Comparison of ENCODE assay signal across 13 cellular contexts in the genomic region with DNA sequence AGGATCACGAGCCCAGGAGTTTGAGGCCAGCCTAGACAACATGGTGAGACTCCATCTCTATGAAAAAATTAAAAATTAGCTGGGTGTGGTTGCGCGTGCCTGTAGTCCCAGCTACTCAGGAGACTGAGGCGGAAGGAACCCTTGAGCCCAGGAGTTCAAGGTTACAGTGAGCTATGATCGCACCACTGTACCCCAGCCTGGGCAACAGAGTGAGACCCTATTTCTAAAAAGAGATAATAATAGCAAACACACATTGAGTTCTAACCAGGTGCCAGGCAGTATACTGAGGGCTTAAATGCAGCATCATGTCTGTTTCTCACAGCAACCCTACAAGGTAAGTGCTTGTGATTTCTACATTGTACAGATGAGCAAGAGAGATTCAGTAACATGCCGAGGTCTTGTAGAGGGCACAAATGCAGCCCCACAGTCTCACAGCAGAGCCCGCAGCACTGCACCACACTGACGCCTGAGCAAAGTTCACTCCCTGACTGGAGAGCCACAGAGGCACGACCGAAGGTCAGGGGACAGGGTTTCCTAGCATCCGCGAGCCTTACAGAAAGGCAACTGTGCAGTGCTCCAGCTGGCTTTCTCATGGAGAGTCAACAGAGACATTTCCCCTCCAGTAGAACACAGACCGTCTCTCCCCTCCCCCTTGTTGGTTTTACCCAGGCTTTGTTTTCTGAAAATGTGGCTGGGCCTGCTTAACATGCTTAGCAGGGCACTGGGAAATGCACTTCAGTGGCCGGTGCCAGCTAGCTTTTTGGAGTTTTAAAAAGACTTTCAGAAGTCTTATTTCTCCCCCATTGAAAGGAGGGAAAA. TPM values are rescaled to one million over a fixed set of nuclear protein-coding genes. Genes with fewer than 3 reads are reported as not detected.
DNase-seq lines count a peak whose midpoint lies in the region; ATAC-seq and TF ChIP-seq lines count a peak whose summit lies in the region.
"Had no signal": no experiment of that assay in that cellular context is flagged by ENCODE, and none has a peak within 500 bp of the region (broad histone marks: within the 10 kb centered on the region; RNA-seq: fewer than 3 reads in every experiment).

No MANE protein-coding gene starts in this region.

- H3K14ac ChIP-seq in neuronal stem cell (ENCODE audit: low read length): no peak overlapping the region

- no peaks in the 10 kb centered on the region for H4K20me1 ChIP-seq in hepatocyte (ENCODE audit: insufficient read depth, poor library complexity, severe bottlenecking)

- H3K18ac ChIP-seq in neuronal stem cell (ENCODE audit: low read length): no peak overlapping the region

- 60% methylated on average over 14 of the region's 14 CpGs for WGBS in hepatocyte (ENCODE audit: low lambda C conversion rate, missing lambda C conversion rate)
- WGBS in neuronal stem cell (ENCODE audit: extremely low coverage in 2 of 2, insufficient read length in 2 of 2, insufficient replicate concordance in 1 of 2), 2 donors: no CpG with 5 or more reads among the region's 14 CpGs

- DNase-seq in DMS53 treated with DMSO at 0.1 percent for 48 hours (lab: John Stamatoyannopoulos, UW; ENCODE audit: unreplicated experiment): peak; percentile 77
- DNase-seq in NCI-H774 (lab: John Stamatoyannopoulos, UW): peak; percentile 80
- peak; percentile 78 for DNase-seq in hepatocyte (ENCODE audit: low spot score)
- peak; percentile 20 for DNase-seq in neuronal stem cell (ENCODE audit: low spot score)
- DNase-seq in vagina (ENCODE audit: extremely low spot score in 2 of 2): no peak
- DNase-seq in OCI-M2 (lab: John Stamatoyannopoulos, UW; ENCODE audit: unreplicated experiment): no peak
- DNase-seq in stimulated activated CD4-positive, alpha-beta T cell treated with anti-CD3 and anti-CD28 coated beads, Interleukin-12 subunit alpha, Interleukin-12 subunit beta, amount 100 ng/mL, for 4 hours: no peak
- DNase-seq: CD4-positive, CD25-positive, alpha-beta regulatory T cell; foreskin keratinocyte; PC-3; stimulated activated CD4-positive, alpha-beta T cell treated with anti-CD3 and anti-CD28 coated beads, Interleukin-15, amount 100 ng/mL, for 24 hours; stimulated activated naive CD4-positive, alpha-beta T cell had no signal

- H2AFZ ChIP-seq in hepatocyte (peak overlapping the region; percentile 13), neuronal stem cell (ENCODE audit: low read length) (peak overlapping the region; percentile 66)

- H3K9me2 ChIP-seq in hepatocyte (replicated peaks; ENCODE audit: insufficient read depth): no peaks in the 10 kb centered on the region

- no peak overlapping the region for H2BK12ac ChIP-seq in neuronal stem cell (ENCODE audit: low read length)

- TF ChIP-seq CTCF in hepatocyte (IDR thresholded peaks at IDR 0.05; ENCODE audit: poor library complexity) (no peak), vagina (IDR thresholded peaks at IDR 0.05) (no peak)

- ATAC-seq in HG02884 (IDR thresholded peaks at IDR 0.05; ENCODE audit: unreplicated experiment): no peak
- ATAC-seq: foreskin keratinocyte, PC-3 had no signal

- H3K4me2 ChIP-seq in hepatocyte (peak overlapping the region; percentile 46), neuronal stem cell (ENCODE audit: insufficient read depth, low read length, poor library complexity, severe bottlenecking) (no peak overlapping the region)

- H3K36me3 ChIP-seq in hepatocyte (replicated peaks; ENCODE audit: insufficient read depth, low read depth) (no peaks in the 10 kb centered on the region), neuronal stem cell (replicated peaks in 1 of 2; ENCODE audit: control insufficient read depth in 2 of 2, insufficient read depth in 2 of 2, low read length in 2 of 2) (peaks cover 15 to 73% of the 10 kb centered on the region in 2 donors), vagina (peaks cover 0 to 6% of the 10 kb centered on the region in 2 donors)

- TF ChIP-seq POLR2A in vagina (IDR thresholded peaks at IDR 0.05): no peak

- H3K27ac ChIP-seq in hepatocyte (peak overlapping the region; percentile 88), neuronal stem cell (replicated peaks; ENCODE audit: low read length) (peak overlapping the region; percentile 65), vagina (no peak overlapping the region)
- H3K27ac ChIP-seq: foreskin keratinocyte had no signal

- H3K9me3 ChIP-seq in hepatocyte (ENCODE audit: low read depth): no peaks in the 10 kb centered on the region
- no peaks in the 10 kb centered on the region for H3K9me3 ChIP-seq in neuronal stem cell (replicated peaks in 1 of 2; ENCODE audit: control insufficient read depth in 2 of 2, insufficient read depth in 1 of 2, low read depth in 1 of 2, low read length in 2 of 2)
- no peaks in the 10 kb centered on the region for H3K9me3 ChIP-seq in vagina

- H4K91ac ChIP-seq in neuronal stem cell (ENCODE audit: low read depth, low read length, poor library complexity): no peak overlapping the region

- H3K79me1 ChIP-seq in neuronal stem cell (ENCODE audit: low read depth, low read length): no peaks in the 10 kb centered on the region

- no peak overlapping the region for H2BK5ac ChIP-seq in neuronal stem cell (ENCODE audit: low read length)

- H3K27me3 ChIP-seq in hepatocyte (no peaks in the 10 kb centered on the region), neuronal stem cell (ENCODE audit: control insufficient read depth in 3 of 3, insufficient read depth in 3 of 3, low read depth in 1 of 3, low read length in 3 of 3) (no peaks in the 10 kb centered on the region), vagina (no peaks in the 10 kb centered on the region)
- H3K27me3 ChIP-seq: foreskin keratinocyte had no signal

- H3K23ac ChIP-seq in neuronal stem cell (ENCODE audit: low read depth, low read length, poor library complexity): no peak overlapping the region

- peaks cover 21% of the 10 kb centered on the region for H3K4me1 ChIP-seq in hepatocyte (ENCODE audit: insufficient read depth)
- H3K4me1 ChIP-seq in neuronal stem cell (ENCODE audit: control insufficient read depth in 2 of 2, insufficient read depth in 1 of 2, low read depth in 1 of 2, low read length in 2 of 2): peaks cover 7 to 13% of the 10 kb centered on the region in 2 donors
- no peaks in the 10 kb centered on the region for H3K4me1 ChIP-seq in vagina
- H3K4me1 ChIP-seq: foreskin keratinocyte had no signal

- no peak overlapping the region for H2BK120ac ChIP-seq in neuronal stem cell (ENCODE audit: low read depth, low read length)

- no peak overlapping the region for H2AK5ac ChIP-seq in neuronal stem cell (ENCODE audit: low read depth, low read length)

- no peak overlapping the region for H3K9ac ChIP-seq in neuronal stem cell (ENCODE audit: low read depth, low read length, poor library complexity)

- intact Hi-C loops in vagina (cut with DNase I): no loop called here

- no peaks in the 10 kb centered on the region for H3K79me2 ChIP-seq in hepatocyte

- H3K4ac ChIP-seq in neuronal stem cell (ENCODE audit: low read length): no peak overlapping the region

- no peak overlapping the region for H2BK15ac ChIP-seq in neuronal stem cell (ENCODE audit: low read length)

- H4K8ac ChIP-seq in neuronal stem cell (ENCODE audit: low read depth, low read length): no peak overlapping the region

- H3K4me3 ChIP-seq in hepatocyte (no peak overlapping the region), neuronal stem cell (ENCODE audit: low read length in 2 of 2) (no peak overlapping the region), vagina (no peak overlapping the region)

RNA-seq across cellular contexts. Expression of a gene that starts 36.5 kb away (rescaled TPM):
- 7.6 and 13.5 TPM in 2 replicates for total RNA-seq in hepatocyte
- 6.1 and 9.7 TPM in 2 replicates for polyA plus RNA-seq in hepatocyte
- 7.0 TPM for polyA plus RNA-seq in neuronal stem cell (2013, experiment 1 of 2)
- 7.1 TPM for polyA plus RNA-seq in neuronal stem cell (2013, experiment 2 of 2)
- total RNA-seq in vagina: 18.4 TPM

Comparison
In these comparisons a context has a peak if more than half of its experiments do, and no peak if none do; other contexts are left out.
1. DNase-seq: peak in DMS53 treated with DMSO at 0.1 percent for 48 hours (single experiment), NCI-H774 (single experiment), hepatocyte (single experiment) and neuronal stem cell (single experiment); none in vagina (0 of 2), OCI-M2 (single experiment) and stimulated activated CD4-positive, alpha-beta T cell treated with anti-CD3 and anti-CD28 coated beads, Interleukin-12 subunit alpha, Interleukin-12 subunit beta, amount 100 ng/mL, for 4 hours (single experiment).